ENCODE assay signal across 3 cellular contexts in the genomic region with DNA sequence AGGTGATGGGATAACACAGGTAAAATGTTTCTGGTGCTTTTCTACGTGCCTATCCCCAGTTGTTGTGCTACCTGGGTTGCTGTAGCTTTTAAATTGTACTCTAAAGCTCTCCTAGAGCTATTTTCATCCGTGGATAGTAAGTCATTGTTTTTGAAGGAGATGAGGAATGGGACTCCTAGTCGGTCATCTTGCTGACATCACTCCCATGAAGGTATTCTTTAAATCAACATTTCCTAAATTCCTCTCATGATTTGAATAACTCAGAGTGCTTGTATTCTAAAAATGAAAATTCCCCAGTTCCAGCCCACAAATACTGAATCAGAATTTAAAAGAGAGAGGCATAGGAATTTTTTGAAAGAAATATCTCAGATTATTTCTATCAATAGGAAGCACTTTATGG.
TF ChIP-seq lines count a peak whose summit lies in the region.

No MANE protein-coding gene starts in this region.

TF ChIP-seq in SK-N-SH treated with all-trans-retinoic acid at 6 μM for 48 hours, 23 proteins besides CTCF, POLR2A, EP300 and RAD21 (continued from another document):
- TF ChIP-seq BACH2 (CRISPR knock-in tag; IDR thresholded peaks at IDR 0.05; ENCODE audit: borderline replicate concordance) = no peak
- no peak for TF ChIP-seq GLIS3 (CRISPR knock-in tag; IDR thresholded peaks at IDR 0.05)
- no peak for TF ChIP-seq ZC3H10 (CRISPR knock-in tag; IDR thresholded peaks at IDR 0.05)
- no peak for TF ChIP-seq RARB (CRISPR knock-in tag; IDR thresholded peaks at IDR 0.05)
- peak; percentile 49 for TF ChIP-seq ISL1 (CRISPR knock-in tag; IDR thresholded peaks at IDR 0.05)
TF ChIP-seq in SK-N-SH treated with all-trans-retinoic acid at 6 μM for 48 hours: peak in this region for 1.

TF ChIP-seq in SK-N-SH, 30 proteins besides CTCF, POLR2A, EP300 and RAD21:
- TF ChIP-seq, protein P1, sequence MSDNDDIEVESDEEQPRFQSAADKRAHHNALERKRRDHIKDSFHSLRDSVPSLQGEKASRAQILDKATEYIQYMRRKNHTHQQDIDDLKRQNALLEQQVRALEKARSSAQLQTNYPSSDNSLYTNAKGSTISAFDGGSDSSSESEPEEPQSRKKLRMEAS (IDR thresholded peaks at IDR 0.05; ENCODE audit: low read depth) = no peak
- TF ChIP-seq MEF2A (IDR thresholded peaks at IDR 0.05; ENCODE audit: borderline replicate concordance, low read depth) = no peak
- TF ChIP-seq POLR2AphosphoS5 (IDR thresholded peaks at IDR 0.05; ENCODE audit: low read depth, low read length) = no peak
- TF ChIP-seq EZH2phosphoT487 (IDR thresholded peaks at IDR 0.05; ENCODE audit: borderline replicate concordance, low read depth) = no peak
- no peak for TF ChIP-seq FOSL2 (IDR thresholded peaks at IDR 0.05; ENCODE audit: borderline replicate concordance, low read depth)

TF ChIP-seq in WTC11, 78 proteins besides CTCF, POLR2A, EP300 and RAD21 (continued from another document):
- TF ChIP-seq, protein P2, sequence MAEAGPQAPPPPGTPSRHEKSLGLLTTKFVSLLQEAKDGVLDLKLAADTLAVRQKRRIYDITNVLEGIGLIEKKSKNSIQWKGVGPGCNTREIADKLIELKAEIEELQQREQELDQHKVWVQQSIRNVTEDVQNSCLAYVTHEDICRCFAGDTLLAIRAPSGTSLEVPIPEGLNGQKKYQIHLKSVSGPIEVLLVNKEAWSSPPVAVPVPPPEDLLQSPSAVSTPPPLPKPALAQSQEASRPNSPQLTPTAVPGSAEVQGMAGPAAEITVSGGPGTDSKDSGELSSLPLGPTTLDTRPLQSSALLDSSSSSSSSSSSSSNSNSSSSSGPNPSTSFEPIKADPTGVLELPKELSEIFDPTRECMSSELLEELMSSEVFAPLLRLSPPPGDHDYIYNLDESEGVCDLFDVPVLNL (CRISPR knock-in tag; IDR thresholded peaks at IDR 0.05; ENCODE audit: borderline replicate concordance, low read depth) = no peak
- TF ChIP-seq, protein P3, sequence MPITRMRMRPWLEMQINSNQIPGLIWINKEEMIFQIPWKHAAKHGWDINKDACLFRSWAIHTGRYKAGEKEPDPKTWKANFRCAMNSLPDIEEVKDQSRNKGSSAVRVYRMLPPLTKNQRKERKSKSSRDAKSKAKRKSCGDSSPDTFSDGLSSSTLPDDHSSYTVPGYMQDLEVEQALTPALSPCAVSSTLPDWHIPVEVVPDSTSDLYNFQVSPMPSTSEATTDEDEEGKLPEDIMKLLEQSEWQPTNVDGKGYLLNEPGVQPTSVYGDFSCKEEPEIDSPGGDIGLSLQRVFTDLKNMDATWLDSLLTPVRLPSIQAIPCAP (CRISPR knock-in tag; IDR thresholded peaks at IDR 0.05) = no peak
- TF ChIP-seq JAZF1 (CRISPR knock-in tag; IDR thresholded peaks at IDR 0.05) (no peak), RORB (CRISPR knock-in tag; IDR thresholded peaks at IDR 0.05) (no peak), ZBTB21 (CRISPR knock-in tag; IDR thresholded peaks at IDR 0.05; ENCODE audit: borderline replicate concordance) (no peak), SMAD4 (CRISPR knock-in tag; IDR thresholded peaks at IDR 0.05) (no peak), PRRX2 (CRISPR knock-in tag; IDR thresholded peaks at IDR 0.05) (no peak)
- TF ChIP-seq, protein P4, sequence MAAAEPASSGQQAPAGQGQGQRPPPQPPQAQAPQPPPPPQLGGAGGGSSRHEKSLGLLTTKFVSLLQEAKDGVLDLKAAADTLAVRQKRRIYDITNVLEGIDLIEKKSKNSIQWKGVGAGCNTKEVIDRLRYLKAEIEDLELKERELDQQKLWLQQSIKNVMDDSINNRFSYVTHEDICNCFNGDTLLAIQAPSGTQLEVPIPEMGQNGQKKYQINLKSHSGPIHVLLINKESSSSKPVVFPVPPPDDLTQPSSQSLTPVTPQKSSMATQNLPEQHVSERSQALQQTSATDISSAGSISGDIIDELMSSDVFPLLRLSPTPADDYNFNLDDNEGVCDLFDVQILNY (CRISPR knock-in tag; IDR thresholded peaks at IDR 0.05) = no peak
- TF ChIP-seq, protein P1 (CRISPR knock-in tag; IDR thresholded peaks at IDR 0.05) = no peak
